Comparison of ENCODE assay signal across 8 cellular contexts in the genomic region with DNA sequence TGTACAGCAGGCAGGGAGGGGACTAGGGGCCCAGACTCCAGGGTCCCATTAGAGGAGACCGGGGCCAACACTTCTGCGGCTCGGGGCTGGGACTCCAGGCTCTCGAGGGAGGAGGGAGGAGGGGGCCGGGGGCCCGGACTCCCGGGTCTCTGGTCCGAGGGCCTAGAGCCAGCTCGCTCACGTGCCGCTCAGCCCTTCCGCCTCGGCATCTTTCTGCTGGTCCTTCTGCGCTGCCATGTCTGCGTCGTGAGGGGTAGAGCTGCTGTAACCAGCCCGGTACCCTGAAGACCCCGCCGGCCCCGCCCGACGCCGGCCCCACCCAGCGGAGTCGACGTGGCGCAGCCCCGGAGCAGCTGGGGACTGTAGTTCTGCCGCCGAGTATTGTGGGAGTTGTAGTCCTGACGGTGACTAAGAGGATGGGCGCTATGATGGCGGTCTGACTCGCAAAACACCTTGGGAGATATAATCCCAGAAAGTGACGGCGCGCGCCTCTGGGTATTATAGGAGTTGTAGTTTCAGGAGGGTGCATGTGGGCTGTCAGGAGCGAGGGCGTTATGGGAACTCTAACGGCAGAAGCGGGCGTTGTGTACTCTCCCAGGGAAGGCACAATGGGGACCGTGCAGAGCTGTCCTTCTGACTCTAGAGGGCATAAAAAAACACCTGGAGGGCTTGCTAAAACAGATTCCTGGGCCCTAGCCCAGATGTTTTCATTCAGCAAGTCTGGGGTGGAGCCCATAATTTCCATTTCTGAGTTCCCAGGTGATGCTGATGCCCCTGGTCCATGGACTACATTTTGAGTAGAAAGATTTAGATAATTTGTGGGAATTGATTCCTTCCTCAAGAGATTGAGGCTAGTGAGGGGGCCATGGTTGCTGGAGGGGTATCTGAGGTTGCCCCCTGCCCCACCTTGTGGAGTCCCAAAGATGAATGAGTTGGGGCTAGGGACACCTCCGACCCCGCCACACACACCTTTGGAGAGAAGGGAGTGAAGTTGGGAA. TPM values are rescaled to one million over a fixed set of nuclear protein-coding genes. Genes with fewer than 3 reads are reported as not detected.
DNase-seq lines count a peak whose midpoint lies in the region; ATAC-seq and TF ChIP-seq lines count a peak whose summit lies in the region.

TSS of gene RABAC1 (minus strand) at position 266 of the 998 bp plus-strand sequence. CDS start at position 237, 29 bp downstream.

- H3K9me3 ChIP-seq in DND-41 (ENCODE audit: insufficient read depth, low read length, severe bottlenecking) (no peaks in the 10 kb centered on the region), fibroblast of lung (ENCODE audit: control insufficient read depth, insufficient read depth, low read depth, low read length) (no peaks in the 10 kb centered on the region)

- peak within 1 kb of the TSS; percentile 79 to 99 (median 97) for H3K4me3 Mint-ChIP-seq in naive thymus-derived CD8-positive, alpha-beta T cell

- peaks cover 22% of the 10 kb centered on the region for H3K4me1 ChIP-seq in DND-41 (ENCODE audit: insufficient read depth, low read length)
- H3K4me1 ChIP-seq in fibroblast of lung (ENCODE audit: control insufficient read depth, extremely low read depth, insufficient read depth, low read length): peaks cover 4% of the 10 kb centered on the region

- H3K27ac Mint-ChIP-seq in naive thymus-derived CD8-positive, alpha-beta T cell: peak within 1 kb of the TSS; percentile 64 to 96 (median 92)

- H4K20me1 ChIP-seq in DND-41 (ENCODE audit: insufficient read depth, low read length) (0 out of 2 replicates have a peak, but pooled peaks cover 8% of the 10 kb centered on the region), fibroblast of lung (ENCODE audit: control insufficient read depth, extremely low read depth, insufficient read depth, low read length) (no peaks in the 10 kb centered on the region)

- POLR2A ChIA-PET in naive thymus-derived CD8-positive, alpha-beta T cell (lab: Charles Lee): interaction anchor here (0.6 to 4.3 kb wide), 18 partner anchors 13 to 488 kb away, joined by 3 to 45 read pairs (median 6); partner anchors contain the start of genes ARHGEF1, CD79A, RPS19 and ZNF574

- peak within 1 kb of the TSS; percentile 75 for H3K27ac ChIP-seq in DND-41 (ENCODE audit: low read length)
- peak within 1 kb of the TSS; percentile 89 for H3K27ac ChIP-seq in fibroblast of lung (ENCODE audit: insufficient read depth, low read length)

- peak; percentile 94 for DNase-seq in DND-41
- peak; percentile 86 for DNase-seq in LHCN-M2 (ENCODE audit: low read depth)
- peak; percentile 84 for DNase-seq in RPMI8226
- peak; percentile 72 to 79 for DNase-seq in activated T-helper 1 cell treated with anti-CD3 and anti-CD28 coated beads, Interleukin-2, amount 50 U/mL, for 16 hours (ENCODE audit: low read depth in 1 of 2, low spot score in 1 of 2)
- peak; percentile 89 to 91 for DNase-seq in fibroblast of lung (ENCODE audit: low read depth in 2 of 2)
- DNase-seq in naive thymus-derived CD8-positive, alpha-beta T cell: peak; percentile 76 to 93 (median 85)
- DNase-seq in stimulated activated naive CD4-positive, alpha-beta T cell (lab: John Stamatoyannopoulos, UW): peak; percentile 77 to 86 (median 82)

- peaks cover 11% of the 10 kb centered on the region for H3K79me2 ChIP-seq in DND-41 (ENCODE audit: insufficient read depth, low read length)
- H3K79me2 ChIP-seq in fibroblast of lung (ENCODE audit: control insufficient read depth, insufficient read depth, low read length): peaks cover 2% of the 10 kb centered on the region

- H3K4me3 ChIP-seq in DND-41 (ENCODE audit: low read depth in 1 of 2, low read length in 2 of 2) (peak within 1 kb of the TSS; percentile 33 to 74; a peak in 3 of 4 replicates), fibroblast of lung (replicated peaks in 1 of 4; ENCODE audit: control extremely low read depth in 1 of 4, insufficient read depth in 1 of 4, low read depth in 3 of 4, low read length in 4 of 4) (peak within 1 kb of the TSS; percentile 77 to 99 (median 82))

- TF ChIP-seq CTCF in DND-41 (IDR thresholded peaks at IDR 0.05; ENCODE audit: borderline replicate concordance, extremely low read depth, low read length, poor library complexity, severe bottlenecking): peak; percentile 64
- TF ChIP-seq CTCF in fibroblast of lung (conservative IDR thresholded peaks at IDR 0.05 in 1 of 2, IDR thresholded peaks at IDR 0.05 in 1 of 2; ENCODE audit: low read depth in 1 of 2, low read length in 2 of 2): peak in 1 of 2 donors; percentile 21

- peaks cover 19% of the 10 kb centered on the region for H3K36me3 ChIP-seq in DND-41 (ENCODE audit: insufficient read depth, low read length)
- H3K36me3 ChIP-seq in fibroblast of lung (ENCODE audit: control insufficient read depth, insufficient read depth, low read length): peaks cover 8% of the 10 kb centered on the region

- H3K4me1 Mint-ChIP-seq in naive thymus-derived CD8-positive, alpha-beta T cell: peaks cover 16 to 22% (median 20%) of the 10 kb centered on the region in 4 donors

- H2AFZ ChIP-seq in DND-41 (ENCODE audit: low read depth, low read length) (peak within 1 kb of the TSS; percentile 93), fibroblast of lung (ENCODE audit: low read length) (peak within 1 kb of the TSS; percentile 62)

- H3K9me3 Mint-ChIP-seq in naive thymus-derived CD8-positive, alpha-beta T cell: no peaks in the 10 kb centered on the region

- H3K9ac ChIP-seq in DND-41 (ENCODE audit: low read depth, low read length): peak within 1 kb of the TSS; percentile 73
- H3K9ac ChIP-seq in fibroblast of lung (ENCODE audit: insufficient read depth, low read length): peak within 1 kb of the TSS; percentile 97

- ATAC-seq in DND-41 (ENCODE audit: insufficient read depth, low read depth) (peak; percentile 96), GM21825 (IDR thresholded peaks at IDR 0.05; ENCODE audit: unreplicated experiment) (peak; percentile 82)
- ATAC-seq in naive thymus-derived CD8-positive, alpha-beta T cell: peak; percentile 91 to 92

- H3K4me2 ChIP-seq in DND-41 (ENCODE audit: insufficient read depth, low read length): peak within 1 kb of the TSS; percentile 94
- peak within 1 kb of the TSS; percentile 96 for H3K4me2 ChIP-seq in fibroblast of lung (ENCODE audit: extremely low read depth, insufficient read depth, low read length)

- H3K27me3 Mint-ChIP-seq in naive thymus-derived CD8-positive, alpha-beta T cell: no peaks in the 10 kb centered on the region

- H3K36me3 Mint-ChIP-seq in naive thymus-derived CD8-positive, alpha-beta T cell: peaks cover 0 to 14% (median 0%) of the 10 kb centered on the region in 3 donors

- no peaks in the 10 kb centered on the region for H3K27me3 ChIP-seq in DND-41 (ENCODE audit: insufficient read depth, low read length, poor library complexity)
- H3K27me3 ChIP-seq in fibroblast of lung (ENCODE audit: control insufficient read depth, insufficient read depth, low read length): no peaks in the 10 kb centered on the region

RNA-seq across cellular contexts. Expression of gene RABAC1, which starts in this region (rescaled TPM):
- 174 and 241 TPM in 2 replicates for total RNA-seq in LHCN-M2 (2014; rRNA removed)
- polyA plus RNA-seq in LHCN-M2 (2012): 300 TPM
- 152 and 193 TPM in 2 replicates for total RNA-seq in fibroblast of lung
- polyA plus RNA-seq in fibroblast of lung: 123 and 163 TPM in 2 replicates
- polyA plus RNA-seq in fibroblast of lung (2012): 303 and 371 TPM in 2 replicates
- polyA minus RNA-seq in fibroblast of lung (ENCODE audit: low replicate concordance): 184 and 393 TPM in 2 replicates
- total RNA-seq in naive thymus-derived CD8-positive, alpha-beta T cell: 10 to 100 TPM; 87.6 to 90.3 TPM
- polyA plus RNA-seq in naive thymus-derived CD8-positive, alpha-beta T cell: 100 to 1,000 TPM; 201 to 288 (median 231) TPM

Comparison
In these comparisons a context has a peak if more than half of its experiments do, and no peak if none do; other contexts are left out.
1. Peak in every context shown above with its lines: DNase-seq, ATAC-seq, H3K4me3 ChIP-seq and H3K27ac ChIP-seq.